ENCODE assay signal across 1 cellular context in genomic region chr20:54624701-54625472, GRCh38.
TF ChIP-seq lines count a peak whose summit lies in the region.

No MANE protein-coding gene starts in this region.

TF ChIP-seq in WTC11, 78 proteins besides CTCF, POLR2A, EP300 and RAD21 (continued from another document):
- TF ChIP-seq ZNF425 (CRISPR knock-in tag; conservative IDR thresholded peaks at IDR 0.05) = no peak
- TF ChIP-seq GTF2I (CRISPR knock-in tag; conservative IDR thresholded peaks at IDR 0.05) = no peak
- TF ChIP-seq ZNF281 (CRISPR knock-in tag; IDR thresholded peaks at IDR 0.05) = no peak
- TF ChIP-seq USF2 (CRISPR knock-in tag; IDR thresholded peaks at IDR 0.05) = no peak
- no peak for TF ChIP-seq USF1 (CRISPR knock-in tag; IDR thresholded peaks at IDR 0.05)
- TF ChIP-seq ZNF532 (CRISPR knock-in tag; IDR thresholded peaks at IDR 0.05; ENCODE audit: borderline replicate concordance) = no peak
- TF ChIP-seq AFF4 (CRISPR knock-in tag; IDR thresholded peaks at IDR 0.05; ENCODE audit: borderline replicate concordance) = no peak
- TF ChIP-seq JUN (CRISPR knock-in tag; IDR thresholded peaks at IDR 0.05) = no peak
- TF ChIP-seq OVOL2 (CRISPR knock-in tag; IDR thresholded peaks at IDR 0.05; ENCODE audit: borderline replicate concordance) = no peak
- TF ChIP-seq RORB (CRISPR knock-in tag; IDR thresholded peaks at IDR 0.05) = no peak
- TF ChIP-seq PREB (CRISPR knock-in tag; IDR thresholded peaks at IDR 0.05; ENCODE audit: borderline replicate concordance) = no peak
